8 cellular contexts compared by ENCODE assay signal in the genomic region with DNA sequence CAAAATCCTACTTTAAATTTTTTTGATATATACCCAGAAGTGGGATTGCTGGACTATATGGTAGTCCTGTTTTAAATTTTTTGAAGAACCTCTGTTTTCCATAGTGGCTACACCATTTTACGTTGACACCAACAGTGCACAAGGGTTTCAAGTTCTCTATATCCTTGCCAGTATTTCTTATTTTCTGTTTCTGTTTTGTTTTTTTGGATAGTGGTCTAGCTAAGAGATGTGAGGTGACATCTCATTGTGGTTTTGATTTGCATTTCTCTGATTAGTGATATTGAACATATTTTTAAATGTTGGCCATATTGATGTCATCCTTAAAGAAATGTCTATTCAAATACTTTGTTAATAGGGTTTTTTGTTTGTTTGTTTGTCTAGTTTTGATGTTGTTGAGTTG.
A peak's percentile ranks its signal among the peaks of the same experiment; 100 is the strongest.
DNase-seq lines count a peak whose midpoint lies in the region; ATAC-seq, FAIRE-seq and TF ChIP-seq lines count a peak whose summit lies in the region.
"Not testable (repeated sequence)": the region's sequence is repeated elsewhere in the genome, so short reads cannot be mapped to it uniquely, and the experiment has no call there.

No MANE protein-coding gene starts in this region.

- H3K4me3 ChIP-seq in GM12878, result not testable (repeated sequence)

- ATAC-seq in GM18520 (IDR thresholded peaks at IDR 0.05; ENCODE audit: unreplicated experiment) (peak; percentile 96), GM19324 (IDR thresholded peaks at IDR 0.05; ENCODE audit: low FRiP score, unreplicated experiment) (peak; percentile 77), GM21381 (IDR thresholded peaks at IDR 0.05; ENCODE audit: unreplicated experiment) (peak; percentile 79), GM21786 (IDR thresholded peaks at IDR 0.05; ENCODE audit: unreplicated experiment) (peak; percentile 64), HG02870 (IDR thresholded peaks at IDR 0.05; ENCODE audit: unreplicated experiment) (peak; percentile 76), HG03095 (IDR thresholded peaks at IDR 0.05; ENCODE audit: unreplicated experiment) (peak; percentile 45), HG03432 (IDR thresholded peaks at IDR 0.05; ENCODE audit: unreplicated experiment) (peak; percentile 74), GM12878 (peak; percentile 78)

- WGBS in GM12878 (ENCODE audit: insufficient coverage, insufficient replicate concordance, low lambda C conversion rate, missing lambda C conversion rate), result no CpG with 5 or more reads among the region's 1 CpG

- H4K20me1 ChIP-seq in GM12878 (ENCODE audit: control insufficient read depth, insufficient read depth), result not testable (repeated sequence)

- not testable (repeated sequence) for H3K27ac ChIP-seq in GM12878 (ENCODE audit: control insufficient read depth, insufficient read depth)

- H3K79me2 ChIP-seq in GM12878 (ENCODE audit: control insufficient read depth, insufficient read depth, low read length), result not testable (repeated sequence)

- TF ChIP-seq CTCF in GM12878 (IDR thresholded peaks at IDR 0.05 in 2 of 3, conservative IDR thresholded peaks at IDR 0.05 in 1 of 3; ENCODE audit: control insufficient read depth in 2 of 3, extremely low read depth in 1 of 3, insufficient read depth in 1 of 3, low read depth in 3 of 3, low read length in 3 of 3), result not testable (repeated sequence)

- intact Hi-C loops in GM12878 (cut with micrococcal nuclease; ENCODE audit: unreplicated experiment), result not testable (repeated sequence)

- not testable (repeated sequence) for H3K9me3 ChIP-seq in GM12878 (replicated peaks; ENCODE audit: control insufficient read depth, insufficient read depth, low read length)

- not testable (repeated sequence) for TF ChIP-seq EP300 in GM12878 (IDR thresholded peaks at IDR 0.05; ENCODE audit: borderline replicate concordance in 1 of 2, control insufficient read depth in 1 of 2, low read depth in 2 of 2, low read length in 2 of 2)

- not testable (repeated sequence) for H3K4me1 ChIP-seq in GM12878 (ENCODE audit: control insufficient read depth, insufficient read depth, low read length)

- in situ Hi-C loops in GM12878 (cut with MboI), result not testable (repeated sequence)

- CTCF ChIA-PET in GM12878 (lab: Yijun Ruan, JAX), result not testable (repeated sequence)

- BruUV-seq in GM12878 (replicated peaks; lab: Mats Ljungman, UMichigan), result not testable (repeated sequence)

- POLR2A ChIA-PET in GM12878 (lab: Charles Lee), result not testable (repeated sequence)

- DNase-seq in GM12878 (ENCODE audit: low read depth, low spot score), result not testable (repeated sequence)

- H3K27me3 ChIP-seq in GM12878 (replicated peaks in 1 of 2; ENCODE audit: control insufficient read depth in 2 of 2, insufficient read depth in 2 of 2, low read length in 1 of 2), result not testable (repeated sequence)

- H2AFZ ChIP-seq in GM12878 (ENCODE audit: control insufficient read depth, low read depth, low read length), result not testable (repeated sequence)

- TF ChIP-seq RAD21 in GM12878 (IDR thresholded peaks at IDR 0.05; ENCODE audit: insufficient read depth, low read depth, low read length), result not testable (repeated sequence)

- H3K36me3 ChIP-seq in GM12878 (ENCODE audit: control insufficient read depth in 2 of 2, insufficient read depth in 2 of 2, low read length in 1 of 2), result not testable (repeated sequence)

- SMC1A ChIA-PET in GM12878 (lab: Charles Lee; ENCODE audit: uncharacterized antibody, unreplicated experiment), result not testable (repeated sequence)

- not testable (repeated sequence) for H3K9ac ChIP-seq in GM12878 (ENCODE audit: control insufficient read depth, insufficient read depth, low read length)

- RAD21 ChIA-PET in GM12878 (lab: Charles Lee; ENCODE audit: unreplicated experiment), result not testable (repeated sequence)

- not testable (repeated sequence) for H3K4me2 ChIP-seq in GM12878 (ENCODE audit: control insufficient read depth, insufficient read depth)

- FAIRE-seq in GM12878 (lab: Jason Lieb, UNC), result not testable (repeated sequence)

- TF ChIP-seq POLR2A in GM12878 (IDR thresholded peaks at IDR 0.05; ENCODE audit: low read depth, low read length), result not testable (repeated sequence)

TF ChIP-seq in GM12878, 131 proteins besides CTCF, POLR2A, EP300 and RAD21:
- TF ChIP-seq ATF7 (IDR thresholded peaks at IDR 0.05; ENCODE audit: low read depth), result 0 out of 2 replicates have a peak, but pooled peaks have one; percentile 40
TF ChIP-seq in GM12878: peak in this region for 1; not testable (repeated sequence) for 130.

Comparison
In these comparisons a context has a peak if more than half of its experiments do, and no peak if none do; other contexts are left out.
1. ATAC-seq: peak in every context shown above with its lines; median percentile 96 in GM18520; 79 in GM21381; 78 in GM12878; 77 in GM19324; 76 in HG02870; 74 in HG03432; 64 in GM21786; 45 in HG03095.